Comparison of ENCODE assay signal across 30 cellular contexts in the genomic region with DNA sequence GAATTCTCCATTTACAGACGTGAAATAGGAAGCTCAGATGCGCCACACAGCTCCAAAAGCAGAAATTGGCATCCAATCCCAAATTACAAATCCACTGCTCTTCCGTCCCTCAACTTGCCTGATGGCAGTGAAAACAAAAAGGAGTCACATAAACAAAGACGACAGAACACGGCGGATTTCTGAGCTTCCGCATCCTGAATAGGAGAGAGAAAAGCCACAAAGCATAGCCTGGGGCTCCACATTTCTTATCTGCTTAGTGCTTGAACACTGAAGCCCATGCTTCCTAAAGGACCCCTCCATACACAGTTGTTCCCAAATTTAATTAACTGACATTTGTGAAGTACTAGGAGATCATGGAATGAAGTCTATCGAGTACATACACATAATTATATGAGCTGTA. TPM values are rescaled to one million over a fixed set of nuclear protein-coding genes. Genes with fewer than 3 reads are reported as not detected.
"Had no signal": no experiment of that assay in that cellular context is flagged by ENCODE, and none has a peak within 500 bp of the region (broad histone marks: within the 10 kb centered on the region; RNA-seq: fewer than 3 reads in every experiment).

No MANE protein-coding gene starts in this region.

- ATAC-seq: esophagus mucosa; gastroesophageal sphincter; left lobe of liver; mucosa of descending colon; natural killer cell treated with Interleukin-12 subunit alpha and Interleukin-12 subunit beta and Interleukin-15 and Interleukin-18, amount 100 ng/mL, for 72 hours; psoas muscle; right cardiac atrium; stimulated activated memory B cell treated with anti-CD40 and anti-IgM and Interleukin-4, amounts not matched to agents 10 μg/mL and 1 μg/mL and 100 μg/mL, for 72 hours; stimulated activated naive CD8-positive, alpha-beta T cell treated with anti-CD3 and anti-CD28 coated beads, Interleukin-15, Interleukin-2, amounts not matched to agents 100 U/mL and 50 U/mL, for 24 hours had no signal

- H3K27ac ChIP-seq: dorsolateral prefrontal cortex, epithelial cell of prostate, gastroesophageal sphincter, ovary, psoas muscle, sigmoid colon, thoracic aorta, tibial nerve, upper lobe of left lung had no signal

- H3K27ac Mint-ChIP-seq: memory B cell; mesothelial cell of epicardium; naive B cell; natural killer cell treated with Interleukin-12 subunit alpha and Interleukin-12 subunit beta and Interleukin-15 and Interleukin-18, amount 100 ng/mL, for 72 hours; stimulated activated memory B cell treated with anti-CD40 and anti-IgM and Interleukin-4, amounts not matched to agents 10 μg/mL and 1 μg/mL and 100 μg/mL, for 72 hours had no signal

- H3K9me3 Mint-ChIP-seq: memory B cell; mesothelial cell of epicardium; naive B cell; natural killer cell treated with Interleukin-12 subunit alpha and Interleukin-12 subunit beta and Interleukin-15 and Interleukin-18, amount 100 ng/mL, for 72 hours; stimulated activated memory B cell treated with anti-CD40 and anti-IgM and Interleukin-4, amounts not matched to agents 10 μg/mL and 1 μg/mL and 100 μg/mL, for 72 hours had no signal

- DNase-seq: cerebellar nuclear complex; dorsolateral prefrontal cortex; effector CD4-positive, alpha-beta T cell; foreskin fibroblast; glutamatergic neuron; hypothalamus; kidney; mucosa of descending colon; naive B cell; occipital lobe; ovary; posterior cingulate gyrus; psoas muscle; right cardiac atrium; sigmoid colon; stimulated activated CD4-positive, alpha-beta T cell treated with anti-CD3 and anti-CD28 coated beads, Interleukin-4, amount 100 ng/mL, for 4 hours; stimulated activated naive CD8-positive, alpha-beta T cell treated with anti-CD3 and anti-CD28 coated beads, Interleukin-15, Interleukin-2, amounts not matched to agents 100 U/mL and 50 U/mL, for 24 hours; substantia nigra had no signal

- H3K27me3 ChIP-seq: dorsolateral prefrontal cortex, gastroesophageal sphincter, ovary, sigmoid colon, tibial nerve, upper lobe of left lung had no signal

- H3K36me3 Mint-ChIP-seq: memory B cell; naive B cell; natural killer cell treated with Interleukin-12 subunit alpha and Interleukin-12 subunit beta and Interleukin-15 and Interleukin-18, amount 100 ng/mL, for 72 hours; stimulated activated memory B cell treated with anti-CD40 and anti-IgM and Interleukin-4, amounts not matched to agents 10 μg/mL and 1 μg/mL and 100 μg/mL, for 72 hours had no signal

- H3K4me3 Mint-ChIP-seq: memory B cell; mesothelial cell of epicardium; naive B cell; natural killer cell treated with Interleukin-12 subunit alpha and Interleukin-12 subunit beta and Interleukin-15 and Interleukin-18, amount 100 ng/mL, for 72 hours; stimulated activated memory B cell treated with anti-CD40 and anti-IgM and Interleukin-4, amounts not matched to agents 10 μg/mL and 1 μg/mL and 100 μg/mL, for 72 hours had no signal

- H3K4me3 ChIP-seq: dorsolateral prefrontal cortex, gastroesophageal sphincter, lung, mucosa of descending colon, ovary, psoas muscle, sigmoid colon, thoracic aorta, tibial nerve, upper lobe of left lung had no signal

- H3K36me3 ChIP-seq: ovary, thoracic aorta had no signal

- H3K4me1 ChIP-seq: gastroesophageal sphincter, psoas muscle, sigmoid colon, tibial nerve, upper lobe of left lung had no signal

- H3K4me1 Mint-ChIP-seq: memory B cell; mesothelial cell of epicardium; naive B cell; stimulated activated memory B cell treated with anti-CD40 and anti-IgM and Interleukin-4, amounts not matched to agents 10 μg/mL and 1 μg/mL and 100 μg/mL, for 72 hours had no signal

- H3K9me3 ChIP-seq: gastroesophageal sphincter, mucosa of descending colon, ovary, psoas muscle, sigmoid colon, thoracic aorta, tibial nerve, upper lobe of left lung had no signal

RNA-seq across cellular contexts. Expression of a gene that starts 32.6 kb away (rescaled TPM):
- total RNA-seq: natural killer cell treated with Interleukin-12 subunit alpha and Interleukin-12 subunit beta and Interleukin-15 and Interleukin-18, amount 100 ng/mL, for 72 hours had no signal
